ENCODE assay signal across 11 cellular contexts in the genomic region with DNA sequence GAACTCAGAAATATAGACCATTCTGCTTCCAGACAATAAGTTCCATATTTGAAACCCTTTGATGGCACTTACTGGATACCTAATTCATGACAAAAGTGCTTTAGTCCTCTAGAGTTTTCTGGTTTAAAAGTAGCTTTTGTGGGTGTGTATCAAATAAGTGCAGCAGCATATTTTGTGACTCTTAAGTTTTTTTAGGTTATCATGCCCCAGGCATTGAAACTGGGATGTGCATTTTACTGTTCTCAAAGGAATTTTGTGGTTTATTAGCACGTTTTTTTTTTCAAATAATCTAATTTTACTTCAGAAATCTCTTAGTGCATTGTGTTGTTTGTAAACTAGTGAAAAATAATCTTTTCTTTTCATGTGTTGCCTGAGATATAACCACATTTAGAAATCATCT. TPM values are rescaled to one million over a fixed set of nuclear protein-coding genes. Genes with fewer than 3 reads are reported as not detected.
DNase-seq lines count a peak whose midpoint lies in the region; FAIRE-seq and TF ChIP-seq lines count a peak whose summit lies in the region.
"Had no signal": no experiment of that assay in that cellular context is flagged by ENCODE, and none has a peak within 500 bp of the region (broad histone marks: within the 10 kb centered on the region; RNA-seq: fewer than 3 reads in every experiment).

No MANE protein-coding gene starts in this region.

- H3K4me3 ChIP-seq in GM12864 (ENCODE audit: low read depth, low read length) (peak overlapping the region; percentile 64), SJCRH30 (peak overlapping the region; percentile 96), esophagus squamous epithelium (peak overlapping the region in 3 of 4 donors; percentile 72 to 98 (median 79)), retinal pigment epithelial cell (ENCODE audit: low read length) (peak overlapping the region; percentile 72)

- CTCF ChIA-PET in HEK293T (lab: Yijun Ruan, JAX), result interaction anchor here (1.0 kb wide), 1 partner anchor 42 kb away, joined by 4 read pairs; no protein-coding TSS in a partner anchor

- intact Hi-C loops in esophagus squamous epithelium (cut with DNase I), result no loop called here

- 3 to 7% methylated on average over 1 of the region's 1 CpG for WGBS in esophagus squamous epithelium, 2 donors

- peak overlapping the region; percentile 88 for H3K27ac ChIP-seq in SJCRH30
- peak overlapping the region; percentile 30 to 95 (median 94) for H3K27ac ChIP-seq in esophagus squamous epithelium

- TF ChIP-seq CTCF in GM12864 (IDR thresholded peaks at IDR 0.05; ENCODE audit: low read depth, low read length, missing control alignments) (no peak), esophagus squamous epithelium (IDR thresholded peaks at IDR 0.05) (no peak), retinal pigment epithelial cell (conservative IDR thresholded peaks at IDR 0.05; ENCODE audit: low read depth, low read length) (no peak)

- TF ChIP-seq POLR2A in esophagus squamous epithelium (IDR thresholded peaks at IDR 0.05), result no peak

- no peak for FAIRE-seq in urothelium cell line (lab: Jason Lieb, UNC)
- FAIRE-seq: islet of Langerhans had no signal

- H3K36me3 ChIP-seq in SJCRH30 (peaks cover 52% of the 10 kb centered on the region), esophagus squamous epithelium (peaks cover 0 to 42% (median 0%) of the 10 kb centered on the region in 3 donors)

- DNase-seq in GM12864 (ENCODE audit: low read depth) (no peak), SJCRH30 (no peak), esophagus squamous epithelium (lab: John Stamatoyannopoulos, UW) (no peak), retinal pigment epithelial cell (ENCODE audit: low read depth) (no peak), kidney tubule cell (ENCODE audit: low spot score) (no peak), NAMALWA (ENCODE audit: low spot score) (no peak), HEK293T (ENCODE audit: extremely low spot score) (no peak), urothelium cell line (ENCODE audit: low spot score) (no peak)
- DNase-seq: NCI-H1092 treated with DMSO at 0.1 percent for 48 hours, testis had no signal

- H3K27me3 ChIP-seq in SJCRH30 (no peaks in the 10 kb centered on the region), esophagus squamous epithelium (no peaks in the 10 kb centered on the region)
- H3K27me3 ChIP-seq: testis had no signal

- H3K9me3 ChIP-seq in SJCRH30 (replicated peaks) (no peaks in the 10 kb centered on the region), esophagus squamous epithelium (no peaks in the 10 kb centered on the region)
- H3K9me3 ChIP-seq: testis had no signal

- POLR2A ChIA-PET in HEK293T (lab: Yijun Ruan, JAX), result interaction anchor here (0.7 to 3.2 kb wide), 4 partner anchors 17 to 585 kb away, joined by 3 to 19 read pairs (median 10); partner anchors contain the start of genes IGFBP5, PECR and TMEM169

- H3K4me1 ChIP-seq in SJCRH30, result peaks cover 16% of the 10 kb centered on the region
- peaks cover 15 to 63% (median 29%) of the 10 kb centered on the region in 3 donors for H3K4me1 ChIP-seq in esophagus squamous epithelium

TF ChIP-seq in HEK293T, 16 proteins besides CTCF, POLR2A, EP300 and RAD21:
- TF ChIP-seq ELF4 (IDR thresholded peaks at IDR 0.05), result no peak
- no peak for TF ChIP-seq BHLHE40 (IDR thresholded peaks at IDR 0.05; ENCODE audit: borderline replicate concordance)
- no peak for TF ChIP-seq NFRKB (IDR thresholded peaks at IDR 0.05)
- TF ChIP-seq FOXM1 (IDR thresholded peaks at IDR 0.05; ENCODE audit: borderline replicate concordance), result no peak
- no peak for TF ChIP-seq ZNF384 (IDR thresholded peaks at IDR 0.05)
- TF ChIP-seq LEF1 (IDR thresholded peaks at IDR 0.05; ENCODE audit: borderline replicate concordance), result no peak

RNA-seq across cellular contexts. Expression of gene XRCC5, which starts 1.5 kb away (rescaled TPM):
- 449 and 483 TPM in 2 replicates for total RNA-seq in SJCRH30 (2014; rRNA removed; shearing (Covaris generic))
- total RNA-seq in esophagus squamous epithelium, result 100 to 1,000 TPM in 3 of 4 donors, 10 to 100 TPM in 1; 87.3 to 202 (median 170) TPM

RNA-seq across cellular contexts. Expression of gene TMEM169, which starts 28.9 kb away (rescaled TPM):
- 6.6 and 8.2 TPM in 2 replicates for total RNA-seq in SJCRH30 (2014; rRNA removed; shearing (Covaris generic))
- under 1 TPM in 3 of 4 donors, not detected in 1; 0.09 to 0.29 (median 0.19) TPM for total RNA-seq in esophagus squamous epithelium

RNA-seq across cellular contexts. Expression of gene PECR, which starts 29.0 kb away (rescaled TPM):
- total RNA-seq in SJCRH30 (2014; rRNA removed; shearing (Covaris generic)), result 20.5 and 21.0 TPM in 2 replicates
- 1 to 10 TPM; 1.5 to 6.8 (median 5.1) TPM for total RNA-seq in esophagus squamous epithelium
